1 cellular context compared by ENCODE assay signal in the genomic region with DNA sequence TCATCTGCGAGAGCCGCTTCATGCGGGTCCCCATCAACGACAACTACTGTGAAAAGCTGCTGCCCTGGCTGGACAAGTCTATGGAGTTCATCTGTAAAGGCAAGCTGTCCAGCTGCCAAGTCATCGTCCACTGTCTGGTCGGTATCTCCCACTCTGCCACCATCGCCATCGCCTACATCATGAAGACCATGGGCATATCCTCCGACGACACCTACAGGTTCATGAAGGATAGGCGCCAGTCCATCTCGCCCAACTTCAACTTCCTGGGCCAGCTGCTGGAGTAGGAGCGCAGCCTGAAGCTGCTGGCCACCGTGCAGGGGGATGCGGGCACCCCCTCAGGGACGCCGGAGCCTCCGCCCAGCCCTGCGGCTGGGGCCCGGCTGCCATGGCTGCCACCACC.
TF ChIP-seq lines count a peak whose summit lies in the region.

No MANE protein-coding gene starts in this region.

TF ChIP-seq in K562, 482 proteins besides CTCF, POLR2A, EP300 and RAD21:
- no peak for TF ChIP-seq KAT2B (IDR thresholded peaks at IDR 0.05; ENCODE audit: low read depth, low read length)
- TF ChIP-seq, protein P1, sequence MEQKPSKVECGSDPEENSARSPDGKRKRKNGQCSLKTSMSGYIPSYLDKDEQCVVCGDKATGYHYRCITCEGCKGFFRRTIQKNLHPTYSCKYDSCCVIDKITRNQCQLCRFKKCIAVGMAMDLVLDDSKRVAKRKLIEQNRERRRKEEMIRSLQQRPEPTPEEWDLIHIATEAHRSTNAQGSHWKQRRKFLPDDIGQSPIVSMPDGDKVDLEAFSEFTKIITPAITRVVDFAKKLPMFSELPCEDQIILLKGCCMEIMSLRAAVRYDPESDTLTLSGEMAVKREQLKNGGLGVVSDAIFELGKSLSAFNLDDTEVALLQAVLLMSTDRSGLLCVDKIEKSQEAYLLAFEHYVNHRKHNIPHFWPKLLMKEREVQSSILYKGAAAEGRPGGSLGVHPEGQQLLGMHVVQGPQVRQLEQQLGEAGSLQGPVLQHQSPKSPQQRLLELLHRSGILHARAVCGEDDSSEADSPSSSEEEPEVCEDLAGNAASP (IDR thresholded peaks at IDR 0.05), result no peak
- no peak for TF ChIP-seq MIER1 (IDR thresholded peaks at IDR 0.05; ENCODE audit: low read depth)
- TF ChIP-seq, protein P2, sequence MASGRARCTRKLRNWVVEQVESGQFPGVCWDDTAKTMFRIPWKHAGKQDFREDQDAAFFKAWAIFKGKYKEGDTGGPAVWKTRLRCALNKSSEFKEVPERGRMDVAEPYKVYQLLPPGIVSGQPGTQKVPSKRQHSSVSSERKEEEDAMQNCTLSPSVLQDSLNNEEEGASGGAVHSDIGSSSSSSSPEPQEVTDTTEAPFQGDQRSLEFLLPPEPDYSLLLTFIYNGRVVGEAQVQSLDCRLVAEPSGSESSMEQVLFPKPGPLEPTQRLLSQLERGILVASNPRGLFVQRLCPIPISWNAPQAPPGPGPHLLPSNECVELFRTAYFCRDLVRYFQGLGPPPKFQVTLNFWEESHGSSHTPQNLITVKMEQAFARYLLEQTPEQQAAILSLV (tag; IDR thresholded peaks at IDR 0.05), result no peak
- TF ChIP-seq MECOM (CRISPR knock-in tag; IDR thresholded peaks at IDR 0.05), result no peak
- TF ChIP-seq, protein P3, sequence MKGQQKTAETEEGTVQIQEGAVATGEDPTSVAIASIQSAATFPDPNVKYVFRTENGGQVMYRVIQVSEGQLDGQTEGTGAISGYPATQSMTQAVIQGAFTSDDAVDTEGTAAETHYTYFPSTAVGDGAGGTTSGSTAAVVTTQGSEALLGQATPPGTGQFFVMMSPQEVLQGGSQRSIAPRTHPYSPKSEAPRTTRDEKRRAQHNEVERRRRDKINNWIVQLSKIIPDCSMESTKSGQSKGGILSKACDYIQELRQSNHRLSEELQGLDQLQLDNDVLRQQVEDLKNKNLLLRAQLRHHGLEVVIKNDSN (CRISPR knock-in tag; IDR thresholded peaks at IDR 0.05), result 0 out of 2 replicates have a peak, but pooled peaks have one; percentile 19
- TF ChIP-seq, protein P4, sequence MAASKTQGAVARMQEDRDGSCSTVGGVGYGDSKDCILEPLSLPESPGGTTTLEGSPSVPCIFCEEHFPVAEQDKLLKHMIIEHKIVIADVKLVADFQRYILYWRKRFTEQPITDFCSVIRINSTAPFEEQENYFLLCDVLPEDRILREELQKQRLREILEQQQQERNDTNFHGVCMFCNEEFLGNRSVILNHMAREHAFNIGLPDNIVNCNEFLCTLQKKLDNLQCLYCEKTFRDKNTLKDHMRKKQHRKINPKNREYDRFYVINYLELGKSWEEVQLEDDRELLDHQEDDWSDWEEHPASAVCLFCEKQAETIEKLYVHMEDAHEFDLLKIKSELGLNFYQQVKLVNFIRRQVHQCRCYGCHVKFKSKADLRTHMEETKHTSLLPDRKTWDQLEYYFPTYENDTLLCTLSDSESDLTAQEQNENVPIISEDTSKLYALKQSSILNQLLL (CRISPR knock-in tag; IDR thresholded peaks at IDR 0.05; ENCODE audit: borderline replicate concordance), result no peak
- no peak for TF ChIP-seq NFE2L1 (tag; IDR thresholded peaks at IDR 0.05; ENCODE audit: borderline replicate concordance, low read depth)
